In genomic region chr17:21653211-21653610, GRCh38 we compare ENCODE assay signal across 19 cellular contexts. TPM values are rescaled to one million over a fixed set of nuclear protein-coding genes. Genes with fewer than 3 reads are reported as not detected.
"Had no signal": no experiment of that assay in that cellular context is flagged by ENCODE, and none has a peak within 500 bp of the region (broad histone marks: within the 10 kb centered on the region; RNA-seq: fewer than 3 reads in every experiment).

No MANE protein-coding gene starts in this region.

RNA-seq across cellular contexts. Expression of gene KCNJ18, which starts 39.1 kb away (rescaled TPM):
- total RNA-seq: activated naive CD4-positive, alpha-beta T cell treated with anti-CD3 and anti-CD28 coated beads for 36 hours; activated naive CD4-positive, alpha-beta T cell treated with anti-CD3 and anti-CD28 coated beads, Interleukin-2, amount 50 U/mL, for 72 hours; activated naive CD8-positive, alpha-beta T cell treated with anti-CD3 and anti-CD28 coated beads, Interleukin-2, amount 10 ng/mL, durations not matched to agents 7 days and 5 days; activated T-cell treated with anti-CD3 and anti-CD28 coated beads, Interleukin-2, amount 50 U/mL, for 4 hours; activated T-cell treated with anti-CD3 and anti-CD28 coated beads, Interleukin-2, amount 50 U/mL, for 72 hours; activated T-helper 1 cell treated with anti-CD3 and anti-CD28 coated beads, Interleukin-12 subunit alpha, Interleukin-12 subunit beta, Interleukin-2, Interleukin-4 antibody, amounts not matched to agents 30 ng/mL and 10 ng/mL and 1 ng/mL, durations not matched to agents 14 hours and 24 hours and 36 hours; activated T-helper 17 cell treated with anti-CD3 and anti-CD28 coated beads, Interleukin-2, amount 50 U/mL, for 72 hours; activated T-helper 2 cell treated with anti-CD3 and anti-CD28 coated beads, Interferon-gamma antibody, Interleukin-2, Interleukin-4, amounts not matched to agents 10 μg/mL and 5 μg/mL and 100 μg/mL, durations not matched to agents 14 hours and 24 hours and 36 hours; adrenal gland; aorta; ascending aorta; astrocyte; body of pancreas; breast epithelium; bronchial epithelial cell; cardiac muscle cell; cardiac septum; cerebellum; chondrocyte had no signal
